In genomic region chr9:132577119-132577518, GRCh38 we compare ENCODE assay signal across 25 cellular contexts. TPM values are rescaled to one million over a fixed set of nuclear protein-coding genes. Genes with fewer than 3 reads are reported as not detected.
"Had no signal": no experiment of that assay in that cellular context is flagged by ENCODE, and none has a peak within 500 bp of the region (broad histone marks: within the 10 kb centered on the region; RNA-seq: fewer than 3 reads in every experiment).

No MANE protein-coding gene starts in this region.

- H3K4me3 ChIP-seq: MG63, PC-9, Peyer's patch, SJCRH30 had no signal

- FAIRE-seq: HepG2 had no signal

- H3K27ac ChIP-seq: PC-9, Peyer's patch, SJCRH30 had no signal

- DNase-seq: IMR-90, Karpas-422, KG1, MG63, NCI-H1092, NCI-H1417 treated with DMSO at 0.1 percent for 48 hours, NCI-H146, NCI-H1694 treated with DMSO at 0.1 percent for 48 hours, NCI-H1930, NCI-H2081, NCI-H2107, NCI-H524, NCI-H526 treated with DMSO at 0.1 percent for 48 hours, NCI-H774, Peyer's patch, SHP77 treated with DMSO at 0.1 percent for 48 hours, SJCRH30 had no signal

- H3K36me3 ChIP-seq: MG63, Peyer's patch, SJCRH30 had no signal

- H3K27me3 ChIP-seq: SJCRH30 had no signal

- H3K4me1 ChIP-seq: SJCRH30 had no signal

- H2AFZ ChIP-seq: PC-9 had no signal

- H3K9me3 ChIP-seq: MG63, Peyer's patch, SJCRH30 had no signal

- H3K4me2 ChIP-seq: PC-9 had no signal

- ATAC-seq: HepG2, Right ventricle myocardium inferior, SK-N-SH treated with all-trans-retinoic acid at 6 μM for 48 hours had no signal

RNA-seq across cellular contexts. Expression of gene BARHL1, which starts 5.3 kb away (rescaled TPM):
- total RNA-seq: HepG2, HT1080, IMR-90, NCI-H460, OCI-LY7, PC-9, Peyer's patch, Right ventricle myocardium inferior, RPMI7951, SJCRH30 had no signal
- polyA plus RNA-seq: HepG2, IMR-90 had no signal
